ENCODE assay signal across 8 cellular contexts in genomic region chr4:48944659-48945290, GRCh38.
A peak's percentile ranks its signal among the peaks of the same experiment; 100 is the strongest.
DNase-seq lines count a peak whose midpoint lies in the region; ATAC-seq and TF ChIP-seq lines count a peak whose summit lies in the region.

No MANE protein-coding gene starts in this region.

- no peak for ATAC-seq in GM19452 (IDR thresholded peaks at IDR 0.05; ENCODE audit: unreplicated experiment)

- no peak overlapping the region for H3K27ac ChIP-seq in caudate nucleus (ENCODE audit: low read depth, low read length)

- DNase-seq in T-helper 1 cell (peak in 3 of 5 donors; percentile 11 to 63 (median 15)), cardiac fibroblast (ENCODE audit: low read depth in 2 of 2) (no peak), pons (ENCODE audit: low spot score) (no peak), caudate nucleus (lab: John Stamatoyannopoulos, UW) (no peak), GF-D8 (lab: John Stamatoyannopoulos, UW) (no peak)
- peak; percentile 15 to 17 for DNase-seq in stimulated activated CD4-positive, alpha-beta T cell treated with anti-CD3 and anti-CD28 coated beads, Interleukin-1b, Interleukin-23, amount 100 ng/mL, for 4 hours (ENCODE audit: low read depth in 2 of 2)

- TF ChIP-seq CTCF in GM12875 (IDR thresholded peaks at IDR 0.05; ENCODE audit: borderline replicate concordance, insufficient read depth, low read depth, low read length) (peak; percentile 65), cardiac fibroblast (IDR thresholded peaks at IDR 0.05; ENCODE audit: low read depth, low read length) (peak; percentile 51)

- H3K4me3 ChIP-seq in GM12875 (ENCODE audit: low read depth, low read length) (no peak overlapping the region), cardiac fibroblast (replicated peaks in 1 of 2; ENCODE audit: low read depth in 2 of 2, low read length in 2 of 2) (no peak overlapping the region)

Comparison
In these comparisons a context has a peak if more than half of its experiments do, and no peak if none do; other contexts are left out.
1. DNase-seq: peak in T-helper 1 cell (3 of 5) and stimulated activated CD4-positive, alpha-beta T cell treated with anti-CD3 and anti-CD28 coated beads, Interleukin-1b, Interleukin-23, amount 100 ng/mL, for 4 hours (2 of 2); none in cardiac fibroblast (0 of 2), pons (single experiment), caudate nucleus (0 of 61) and GF-D8 (single experiment).